25 cellular contexts compared by ENCODE assay signal in the genomic region with DNA sequence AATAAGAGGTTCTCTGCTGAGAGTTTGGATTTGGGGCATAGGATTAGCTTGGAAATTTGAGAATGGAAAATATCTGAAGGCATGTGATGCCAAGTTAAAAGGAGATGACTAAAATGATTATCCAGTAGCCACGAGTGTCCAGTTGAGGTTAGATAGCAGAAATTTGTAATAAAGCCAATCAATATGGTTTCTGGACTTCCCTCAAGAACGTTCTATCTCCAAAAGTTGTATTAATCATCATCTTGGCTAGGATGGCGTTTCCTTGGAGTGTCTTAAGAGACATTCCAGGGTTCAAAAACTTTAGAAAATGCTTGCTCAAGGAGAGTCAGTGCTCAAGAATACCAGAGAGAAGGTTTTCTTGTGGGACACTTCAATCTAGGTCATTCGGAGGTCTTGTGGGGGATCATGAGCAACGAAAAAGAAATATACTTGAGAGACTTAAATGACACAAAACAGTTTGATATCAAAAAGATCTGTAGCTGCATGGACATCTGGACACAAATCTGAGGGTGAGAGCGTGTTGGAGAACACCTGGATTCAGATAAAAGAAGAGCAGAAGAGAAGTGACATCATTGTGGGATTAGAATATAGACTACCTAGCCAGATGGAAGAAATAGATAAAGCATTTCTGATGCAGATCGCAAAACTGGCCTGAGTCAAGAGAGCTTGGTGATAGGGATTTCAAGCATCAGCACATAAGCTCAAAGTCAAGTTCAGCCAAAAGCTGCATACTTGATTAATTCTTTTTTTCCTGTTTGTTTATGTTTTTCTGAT.
"Had no signal": no experiment of that assay in that cellular context is flagged by ENCODE, and none has a peak within 500 bp of the region (broad histone marks: within the 10 kb centered on the region; RNA-seq: fewer than 3 reads in every experiment).

No MANE protein-coding gene starts in this region.

- H3K9me3 ChIP-seq: adrenal gland, esophagus muscularis mucosa, gastrocnemius medialis, heart left ventricle, left ventricle myocardium inferior, thyroid gland had no signal

- H3K27me3 ChIP-seq: adrenal gland, cardiac muscle cell, esophagus muscularis mucosa, gastrocnemius medialis, heart left ventricle, thyroid gland had no signal

- H3K4me1 ChIP-seq: adrenal gland, esophagus muscularis mucosa, gastrocnemius medialis, left ventricle myocardium inferior, thyroid gland had no signal

- H3K36me3 ChIP-seq: adrenal gland, cardiac muscle cell, gastrocnemius medialis, heart left ventricle, left ventricle myocardium inferior, thyroid gland had no signal

- ATAC-seq: activated CD8-positive, alpha-beta T cell treated with anti-CD3 and anti-CD28 coated beads, Interleukin-2, amount 10 ng/mL, durations not matched to agents 7 days and 5 days; activated T-cell treated with anti-CD3 and anti-CD28 coated beads, Interleukin-2, amount 50 U/mL, for 4 hours; gastrocnemius medialis; heart left ventricle had no signal

- H3K27ac ChIP-seq: adrenal gland, cardiac muscle cell, esophagus muscularis mucosa, gastrocnemius medialis, heart left ventricle, left ventricle myocardium inferior, thyroid gland had no signal

- H3K4me3 ChIP-seq: adrenal gland, cardiac muscle cell, esophagus muscularis mucosa, gastrocnemius medialis, heart left ventricle, left ventricle myocardium inferior, thyroid gland had no signal

- DNase-seq: activated CD4-positive, alpha-beta T cell treated with anti-CD3 and anti-CD28 coated beads, Interleukin-2, amount 10 ng/mL, durations not matched to agents 24 days and 14 days; activated CD4-positive, CD25-positive, alpha-beta regulatory T cell; activated CD8-positive, alpha-beta T cell treated with anti-CD3 and anti-CD28 coated beads, Interleukin-2, amount 10 ng/mL, durations not matched to agents 7 days and 5 days; activated effector memory CD4-positive, alpha-beta T cell treated with Interleukin-2 at 50 U/mL for 16 hours; activated naive CD4-positive, alpha-beta T cell treated with anti-CD3 and anti-CD28 coated beads, Interleukin-2, amount 10 ng/mL, durations not matched to agents 7 days and 5 days; activated T-cell treated with anti-CD3 and anti-CD28 coated beads, Interleukin-2, amount 50 U/mL, for 4 hours; adrenal gland; dermis blood vessel endothelial cell; effector memory CD4-positive, alpha-beta T cell; gastrocnemius medialis; heart left ventricle; kidney glomerular epithelial cell; left ventricle myocardium inferior; mammary epithelial cell; midbrain; occipital lobe; stimulated activated CD4-positive, alpha-beta T cell treated with anti-CD3 and anti-CD28 coated beads, Interleukin-12 subunit alpha, Interleukin-12 subunit beta, amount 100 ng/mL, for 4 hours; stimulated activated CD4-positive, alpha-beta T cell treated with anti-CD3 and anti-CD28 coated beads, Interleukin-1b, Interleukin-23, amount 100 ng/mL, for 48 hours; stimulated activated CD8-positive, alpha-beta memory T cell treated with anti-CD3 and anti-CD28 coated beads, Interleukin-4, amount 100 ng/mL, for 48 hours; stimulated activated naive CD4-positive, alpha-beta T cell; T-helper 1 cell; T-helper 9 cell; thyroid gland had no signal
